ENCODE assay signal across 11 cellular contexts in genomic region chr2:237669129-237669627, GRCh38. TPM values are rescaled to one million over a fixed set of nuclear protein-coding genes. Genes with fewer than 3 reads are reported as not detected.
DNase-seq lines count a peak whose midpoint lies in the region; ATAC-seq, FAIRE-seq and TF ChIP-seq lines count a peak whose summit lies in the region.
"Had no signal": no experiment of that assay in that cellular context is flagged by ENCODE, and none has a peak within 500 bp of the region (broad histone marks: within the 10 kb centered on the region; RNA-seq: fewer than 3 reads in every experiment).

No MANE protein-coding gene starts in this region.

- H3K27ac Mint-ChIP-seq in nephron (peak overlapping the region; percentile 81 to 96 (median 91)), endothelial cell (ENCODE audit: unreplicated experiment) (no peak overlapping the region)
- H3K27ac Mint-ChIP-seq: CD8-positive, alpha-beta T cell had no signal

- H2BK5ac ChIP-seq in IMR-90 (ENCODE audit: low read depth, low read length, poor library complexity, severe bottlenecking): peak overlapping the region; percentile 77

- FAIRE-seq in RCC 7860 (lab: Jason Lieb, UNC): no peak
- FAIRE-seq: colon, K562 had no signal

- DNase-seq in IMR-90 (no peak), endothelial cell (ENCODE audit: low spot score) (no peak), RCC 7860 (ENCODE audit: low spot score) (no peak)
- DNase-seq in activated CD4-positive, CD25-positive, alpha-beta regulatory T cell (lab: John Stamatoyannopoulos, UW): no peak
- no peak for DNase-seq in activated T-cell treated with anti-CD3 and anti-CD28 coated beads, Interleukin-2, amount 50 U/mL, for 4 hours
- DNase-seq: CD8-positive, alpha-beta T cell had no signal

- H4K20me1 ChIP-seq in BLaER1 treated with 17β-estradiol and CSF1 and Interleukin-3, amounts not matched to agents 10 nM and 100 nM: peaks cover 0 to 8% (median 0%) of the 10 kb centered on the region in 11 experiments; a peak in 7 of 22 replicates
- H4K20me1 ChIP-seq in IMR-90 (ENCODE audit: insufficient read depth, low read length) (peaks cover 8% of the 10 kb centered on the region), SU-DHL-6 (ENCODE audit: low read depth, low read length) (no peaks in the 10 kb centered on the region)

- ATAC-seq in IMR-90 (ENCODE audit: low read depth): no peak
- ATAC-seq in activated T-cell treated with anti-CD3 and anti-CD28 coated beads, Interleukin-2, amount 50 U/mL, for 4 hours: no peak
- ATAC-seq: CD8-positive, alpha-beta T cell; K562 had no signal

- peak overlapping the region; percentile 68 for H3K56ac ChIP-seq in IMR-90 (ENCODE audit: extremely low read depth, insufficient read depth, low read length)

- no peak for TF ChIP-seq CTCF in IMR-90 (conservative IDR thresholded peaks at IDR 0.05; ENCODE audit: low read depth, low read length)
- TF ChIP-seq CTCF in SU-DHL-6 (IDR thresholded peaks at IDR 0.05; ENCODE audit: insufficient read depth, low read length, poor library complexity, severe bottlenecking): no peak
- no peak for TF ChIP-seq CTCF in nephron (IDR thresholded peaks at IDR 0.05; ENCODE audit: unreplicated experiment in 3 of 3)
- TF ChIP-seq CTCF in endothelial cell (IDR thresholded peaks at IDR 0.05; ENCODE audit: unreplicated experiment): no peak

- H3K4me1 ChIP-seq in BLaER1 treated with 17β-estradiol and CSF1 and Interleukin-3, amounts not matched to agents 10 nM and 100 nM: peaks cover 63 to 100% (median 88%) of the 10 kb centered on the region in 10 experiments
- peaks cover 33% of the 10 kb centered on the region for H3K4me1 ChIP-seq in IMR-90 (ENCODE audit: control insufficient read depth, insufficient read depth, low read length)

- H2AFZ ChIP-seq in IMR-90 (replicated peaks; ENCODE audit: low read length, poor library complexity): peak overlapping the region; percentile 4
- peak overlapping the region; percentile 21 for H2AFZ ChIP-seq in SU-DHL-6 (ENCODE audit: low read depth, low read length, severe bottlenecking)

- H4K5ac ChIP-seq in IMR-90 (ENCODE audit: low read depth, low read length): peak overlapping the region; percentile 10; the same call in 1 of the 2 replicates

- peak overlapping the region; percentile 53; the same call in 1 of the 2 replicates for H3K18ac ChIP-seq in IMR-90 (ENCODE audit: low read depth, low read length)

- H4K8ac ChIP-seq in IMR-90 (ENCODE audit: low read depth in 2 of 2, low read length in 2 of 2): peak overlapping the region; percentile 23 to 90; a peak in 2 of 4 replicates

- peak overlapping the region; percentile 97 for H2BK120ac ChIP-seq in IMR-90 (ENCODE audit: low read depth, low read length)

- CTCF ChIA-PET in IMR-90 (lab: Yijun Ruan, JAX): interaction anchor here (1.0 to 5.7 kb wide), 2 partner anchors 16 to 77 kb away, joined by 6 to 56 read pairs; no protein-coding TSS in a partner anchor

- H3K27me3 ChIP-seq in BLaER1 treated with 17β-estradiol and CSF1 and Interleukin-3, amounts not matched to agents 10 nM and 100 nM: no peaks in the 10 kb centered on the region
- no peaks in the 10 kb centered on the region for H3K27me3 ChIP-seq in IMR-90 (ENCODE audit: control insufficient read depth, insufficient read depth, low read length)
- H3K27me3 ChIP-seq in SU-DHL-6 (ENCODE audit: low read length): no peaks in the 10 kb centered on the region

- in situ Hi-C loops in IMR-90 (cut with MboI; ENCODE audit: low sequenced_read_pairs): no loop called here

- intact Hi-C loops in IMR-90 (cut with micrococcal nuclease): loop anchor here (5.0 kb wide), 1 partner anchor 157 kb away; no protein-coding TSS in a partner anchor

- POLR2A ChIA-PET in IMR-90 (lab: Charles Lee; ENCODE audit: unreplicated experiment): interaction anchor here (0.6 kb wide), 1 partner anchor 156 kb away, joined by 7 read pairs; no protein-coding TSS in a partner anchor

- peak overlapping the region; percentile 60 to 99 (median 96) for H3K4me2 ChIP-seq in BLaER1 treated with 17β-estradiol and CSF1 and Interleukin-3, amounts not matched to agents 10 nM and 100 nM
- H3K4me2 ChIP-seq in IMR-90 (ENCODE audit: low read depth, low read length) (peak overlapping the region; percentile 30; the same call in 1 of the 2 replicates), SU-DHL-6 (ENCODE audit: low read depth, low read length, poor library complexity, severe bottlenecking) (peak overlapping the region; percentile 41)

- dilution Hi-C loops in IMR-90 (cut with HindIII; ENCODE audit: low sequenced_read_pairs, unreplicated experiment): no loop called here

- H2AK5ac ChIP-seq in IMR-90 (ENCODE audit: low read depth, low read length): peak overlapping the region; percentile 97; the same call in 1 of the 2 replicates

- H3K27me3 Mint-ChIP-seq in nephron (ENCODE audit: low read depth) (no peaks in the 10 kb centered on the region), endothelial cell (ENCODE audit: unreplicated experiment) (peaks cover 16% of the 10 kb centered on the region)
- H3K27me3 Mint-ChIP-seq in activated T-cell treated with anti-CD3 and anti-CD28 coated beads, Interleukin-2, amount 50 U/mL, for 4 hours (ENCODE audit: low read depth): peaks cover 12% of the 10 kb centered on the region

- H3K9me3 Mint-ChIP-seq in nephron (no peaks in the 10 kb centered on the region), endothelial cell (ENCODE audit: unreplicated experiment) (no peaks in the 10 kb centered on the region)
- H3K9me3 Mint-ChIP-seq in activated T-cell treated with anti-CD3 and anti-CD28 coated beads, Interleukin-2, amount 50 U/mL, for 4 hours: no peaks in the 10 kb centered on the region
- H3K9me3 Mint-ChIP-seq: CD8-positive, alpha-beta T cell had no signal

- BruUV-seq in IMR-90 (replicated peaks; lab: Mats Ljungman, UMichigan): no TSS peak

- H3K14ac ChIP-seq in IMR-90 (replicated peaks; ENCODE audit: low read depth, low read length): peak overlapping the region; percentile 28

- peak overlapping the region in 10 of 11 experiments; percentile 21 to 68 (median 52); a peak in 18 of 22 replicates for H3K27ac ChIP-seq in BLaER1 treated with 17β-estradiol and CSF1 and Interleukin-3, amounts not matched to agents 10 nM and 100 nM
- peak overlapping the region; percentile 30; the same call in 1 of the 2 replicates for H3K27ac ChIP-seq in IMR-90 (ENCODE audit: insufficient read depth, low read length)
- 0 out of 2 replicates have a peak overlapping the region, but pooled peaks have one; percentile 4 for H3K27ac ChIP-seq in SU-DHL-6 (ENCODE audit: low read depth, low read length)

- peak overlapping the region; percentile 61; the same call in 1 of the 3 replicates for H2BK15ac ChIP-seq in IMR-90 (ENCODE audit: low read depth, low read length)

- no peak for TF ChIP-seq POLR2A in IMR-90 (IDR thresholded peaks at IDR 0.05; ENCODE audit: low read depth, low read length)

- peak overlapping the region; percentile 85; the same call in 1 of the 2 replicates for H2BK20ac ChIP-seq in IMR-90 (ENCODE audit: low read depth, low read length)

- H3K36me3 Mint-ChIP-seq in nephron (ENCODE audit: low read depth) (no peaks in the 10 kb centered on the region), endothelial cell (ENCODE audit: low read depth, unreplicated experiment) (peaks cover 12% of the 10 kb centered on the region)
- no peaks in the 10 kb centered on the region for H3K36me3 Mint-ChIP-seq in activated T-cell treated with anti-CD3 and anti-CD28 coated beads, Interleukin-2, amount 50 U/mL, for 4 hours (ENCODE audit: insufficient read depth)
- H3K36me3 Mint-ChIP-seq: CD8-positive, alpha-beta T cell had no signal

- peaks cover 28% of the 10 kb centered on the region for H3K9me1 ChIP-seq in IMR-90 (ENCODE audit: insufficient read depth, low read length)

- no peak overlapping the region for H2AK9ac ChIP-seq in IMR-90 (replicated peaks; ENCODE audit: low read depth, low read length, poor library complexity)

- peak overlapping the region; percentile 58 for H4K91ac ChIP-seq in IMR-90 (ENCODE audit: insufficient read depth, low read depth, low read length)

- H3K4me3 Mint-ChIP-seq in nephron: peak overlapping the region; percentile 33 to 46 (median 42)
- H3K4me3 Mint-ChIP-seq in endothelial cell (ENCODE audit: unreplicated experiment): no peak overlapping the region
- no peak overlapping the region for H3K4me3 Mint-ChIP-seq in activated T-cell treated with anti-CD3 and anti-CD28 coated beads, Interleukin-2, amount 50 U/mL, for 4 hours
- H3K4me3 Mint-ChIP-seq: CD8-positive, alpha-beta T cell had no signal

- no peaks in the 10 kb centered on the region for H3K9me2 ChIP-seq in SU-DHL-6 (replicated peaks; ENCODE audit: insufficient read depth, low read length)

- peaks cover 36 to 70% of the 10 kb centered on the region in 2 experiments for H3K79me1 ChIP-seq in IMR-90 (ENCODE audit: low read depth in 1 of 2, low read length in 2 of 2)

- H3K9me3 ChIP-seq in BLaER1 treated with 17β-estradiol and CSF1 and Interleukin-3, amounts not matched to agents 10 nM and 100 nM (replicated peaks in 1 of 11): no peaks in the 10 kb centered on the region
- H3K9me3 ChIP-seq in IMR-90 (ENCODE audit: control insufficient read depth, insufficient read depth, low read length) (no peaks in the 10 kb centered on the region), SU-DHL-6 (ENCODE audit: insufficient read depth, low read length) (no peaks in the 10 kb centered on the region)

- peaks cover 12% of the 10 kb centered on the region; the same call in 1 of the 2 replicates for H3F3A ChIP-seq in SU-DHL-6 (ENCODE audit: insufficient read depth)

- no peaks in the 10 kb centered on the region for H3K36me3 ChIP-seq in BLaER1 treated with 17β-estradiol and CSF1 and Interleukin-3, amounts not matched to agents 10 nM and 100 nM
- peaks cover 2% of the 10 kb centered on the region; the same call in 1 of the 2 replicates for H3K36me3 ChIP-seq in IMR-90 (ENCODE audit: control insufficient read depth, insufficient read depth, low read length)
- no peaks in the 10 kb centered on the region for H3K36me3 ChIP-seq in SU-DHL-6 (ENCODE audit: low read length)

- peak overlapping the region; percentile 18; the same call in 1 of the 2 replicates for H3K4ac ChIP-seq in IMR-90 (ENCODE audit: low read depth, low read length)

- WGBS in IMR-90 (ENCODE audit: extremely low coverage in 2 of 2, insufficient read length in 1 of 2), 2 experiments: no CpG with 5 or more reads among the region's 5 CpGs

- H3K9ac ChIP-seq in BLaER1 treated with 17β-estradiol and CSF1 and Interleukin-3, amounts not matched to agents 10 nM and 100 nM: peak overlapping the region in 9 of 11 experiments; percentile 4 to 62 (median 36); a peak in 13 of 22 replicates
- H3K9ac ChIP-seq in IMR-90 (ENCODE audit: low read depth, low read length) (peak overlapping the region; percentile 32; the same call in 1 of the 2 replicates), SU-DHL-6 (ENCODE audit: low read length) (no peak overlapping the region)

- H3K4me1 Mint-ChIP-seq in nephron (peaks cover 69% of the 10 kb centered on the region), endothelial cell (ENCODE audit: unreplicated experiment) (peaks cover 22% of the 10 kb centered on the region)
- peaks cover 21% of the 10 kb centered on the region for H3K4me1 Mint-ChIP-seq in activated T-cell treated with anti-CD3 and anti-CD28 coated beads, Interleukin-2, amount 50 U/mL, for 4 hours (ENCODE audit: low read depth)

- TF ChIP-seq RAD21 in IMR-90 (IDR thresholded peaks at IDR 0.05; ENCODE audit: low read length): no peak

- H3K79me2 ChIP-seq in SU-DHL-6 (ENCODE audit: insufficient read depth, low read length): no peaks in the 10 kb centered on the region

- H3K4me3 ChIP-seq in BLaER1 treated with 17β-estradiol and CSF1 and Interleukin-3, amounts not matched to agents 10 nM and 100 nM: peak overlapping the region in 2 of 10 experiments; percentile 5 to 12; a peak in 2 of 20 replicates
- no peak overlapping the region for H3K4me3 ChIP-seq in IMR-90 (ENCODE audit: insufficient read depth, low read depth, low read length)
- H3K4me3 ChIP-seq in SU-DHL-6 (ENCODE audit: insufficient read depth, low read length, poor library complexity, severe bottlenecking): no peak overlapping the region
- H3K4me3 ChIP-seq: K562 had no signal

- H3K23ac ChIP-seq in IMR-90 (ENCODE audit: low read depth, low read length): peak overlapping the region; percentile 34; the same call in 1 of the 2 replicates

RNA-seq across cellular contexts. Expression of gene LRRFIP1, which starts 41.8 kb away (rescaled TPM):
- total RNA-seq in IMR-90 (2012; rRNA removed) (52.2 and 63.0 TPM in 2 replicates), endothelial cell (ENCODE audit: unreplicated experiment) (105 TPM)
- polyA plus RNA-seq in IMR-90 (2012; rRNA removed): 47.4 and 54.4 TPM in 2 replicates
- 22.4 and 32.2 TPM in 2 replicates for polyA plus RNA-seq in IMR-90 (2012; cell fraction: cytosol; rRNA removed)
- 26.6 and 80.9 TPM in 2 replicates for polyA plus RNA-seq in IMR-90 (2012; cell fraction: nucleus; rRNA removed; ENCODE audit: low replicate concordance)
- total RNA-seq in activated T-cell treated with anti-CD3 and anti-CD28 coated beads, Interleukin-2, amount 50 U/mL, for 4 hours: 100 to 1,000 TPM; 160 to 203 (median 169) TPM

Comparison
In these comparisons a context has a peak if more than half of its experiments do, and no peak if none do; other contexts are left out.
1. H3K4me2 ChIP-seq: peak in every context shown above with its lines; median percentile 96 in BLaER1 treated with 17β-estradiol and CSF1 and Interleukin-3, amounts not matched to agents 10 nM and 100 nM; 41 in SU-DHL-6; 30 in IMR-90.
2. H3K4me3 Mint-ChIP-seq: peak in nephron (3 of 3); none in endothelial cell (single experiment) and activated T-cell treated with anti-CD3 and anti-CD28 coated beads, Interleukin-2, amount 50 U/mL, for 4 hours (single experiment).
3. Peak in every context shown above with its lines, with median percentiles within 50 percentile points of each other: H3K27ac ChIP-seq.